Comparison of ENCODE assay signal across 14 cellular contexts in genomic region chr14:59952141-59952540, GRCh38. TPM values are rescaled to one million over a fixed set of nuclear protein-coding genes. Genes with fewer than 3 reads are reported as not detected.
DNase-seq lines count a peak whose midpoint lies in the region; TF ChIP-seq lines count a peak whose summit lies in the region.
"Not testable (repeated sequence)": the region's sequence is repeated elsewhere in the genome, so short reads cannot be mapped to it uniquely, and the experiment has no call there.
"Had no signal": no experiment of that assay in that cellular context is flagged by ENCODE, and none has a peak within 500 bp of the region (broad histone marks: within the 10 kb centered on the region; RNA-seq: fewer than 3 reads in every experiment).

No MANE protein-coding gene starts in this region.

- peak overlapping the region; percentile 85 for H3K4me3 Mint-ChIP-seq in neural crest cell
- peak overlapping the region; percentile 70 for H3K4me3 Mint-ChIP-seq in progenitor cell of endocrine pancreas (ENCODE audit: low read depth)

- H3K4me2 ChIP-seq in hepatocyte = peak overlapping the region; percentile 25

- not testable (repeated sequence) for H3K27me3 Mint-ChIP-seq in neural crest cell (ENCODE audit: low read depth); progenitor cell of endocrine pancreas

- H3K9me3 Mint-ChIP-seq in neural crest cell (peaks cover 12% of the 10 kb centered on the region), progenitor cell of endocrine pancreas (ENCODE audit: low read depth) (peaks cover 40% of the 10 kb centered on the region)

- H3K4me1 Mint-ChIP-seq in neural crest cell; progenitor cell of endocrine pancreas (ENCODE audit: low read depth): not testable (repeated sequence)

- H2AFZ ChIP-seq in hepatocyte = peak overlapping the region; percentile 26

- H3K79me2 ChIP-seq in hepatocyte = not testable (repeated sequence)

- WGBS in ectodermal cell, 2 experiments = 27 to 31% methylated on average over 7 to 17 of the region's 30 CpGs
- 51% methylated on average over 27 of the region's 30 CpGs for WGBS in hepatocyte (ENCODE audit: low lambda C conversion rate, missing lambda C conversion rate)

- not testable (repeated sequence) for H3K36me3 ChIP-seq in HEK293 (ENCODE audit: control insufficient read depth in 2 of 2, insufficient read depth in 1 of 2, low read length in 2 of 2); ectodermal cell (ENCODE audit: control insufficient read depth, insufficient read depth, low read length); hepatocyte (replicated peaks; ENCODE audit: insufficient read depth, low read depth)

- not testable (repeated sequence) for H3K27ac Mint-ChIP-seq in neural crest cell (ENCODE audit: unreplicated experiment)
- H3K27ac Mint-ChIP-seq in progenitor cell of endocrine pancreas = peak overlapping the region; percentile 86

- H3K9me2 ChIP-seq in hepatocyte (replicated peaks; ENCODE audit: insufficient read depth) = not testable (repeated sequence)

- not testable (repeated sequence) for H3K27me3 ChIP-seq in ectodermal cell (ENCODE audit: control insufficient read depth, insufficient read depth, low read length, poor library complexity, severe bottlenecking); hepatocyte

- POLR2A ChIA-PET in HEK293 (lab: Yijun Ruan, JAX); RWPE1 (lab: Yijun Ruan, JAX; ENCODE audit: low non-redundant PET): not testable (repeated sequence)

- not testable (repeated sequence) for H3K27ac ChIP-seq in HEK293 (ENCODE audit: extremely low read depth, low read depth, low read length); ectodermal cell (ENCODE audit: insufficient read depth, low read depth, low read length, poor library complexity, severe bottlenecking); hepatocyte
- H3K27ac ChIP-seq in RWPE1 = peak overlapping the region; percentile 57

- H3K36me3 Mint-ChIP-seq in neural crest cell (ENCODE audit: low read depth) (peaks cover 39% of the 10 kb centered on the region), progenitor cell of endocrine pancreas (ENCODE audit: insufficient read depth) (peaks cover 30% of the 10 kb centered on the region)

- not testable (repeated sequence) for H3K4me1 ChIP-seq in HEK293 (ENCODE audit: control insufficient read depth, insufficient read depth, low read length); ectodermal cell (ENCODE audit: control insufficient read depth, insufficient read depth, low read length); hepatocyte (ENCODE audit: insufficient read depth)

- TF ChIP-seq CTCF in HEK293 (tag by site-specific recombination; IDR thresholded peaks at IDR 0.05); RWPE1 (conservative IDR thresholded peaks at IDR 0.05; ENCODE audit: low read depth); hepatocyte (IDR thresholded peaks at IDR 0.05; ENCODE audit: poor library complexity); neural crest cell (conservative IDR thresholded peaks at IDR 0.05); progenitor cell of endocrine pancreas (IDR thresholded peaks at IDR 0.05; ENCODE audit: unreplicated experiment): not testable (repeated sequence)

- not testable (repeated sequence) for H4K20me1 ChIP-seq in hepatocyte (ENCODE audit: insufficient read depth, poor library complexity, severe bottlenecking)

- H3K9me3 ChIP-seq in HEK293 (ENCODE audit: control insufficient read depth, insufficient read depth, low read depth, low read length); ectodermal cell (ENCODE audit: control insufficient read depth, low read length); hepatocyte (ENCODE audit: low read depth); iPS-18c (ENCODE audit: control insufficient read depth, insufficient read depth, low read length): not testable (repeated sequence)

- not testable (repeated sequence) for H3K4me3 ChIP-seq in HEK293 (ENCODE audit: low read depth, low read length); hepatocyte
- H3K4me3 ChIP-seq in ectodermal cell (ENCODE audit: insufficient read depth, low read depth, low read length) (peak overlapping the region; percentile 16), iPS-18c (ENCODE audit: insufficient read depth, low read depth, low read length) (peak overlapping the region; percentile 20; the same call in 1 of the 2 replicates)

- CTCF ChIA-PET in HEK293 (lab: Yijun Ruan, JAX) = interaction anchor here (0.6 to 1.5 kb wide), 3 partner anchors 9 to 233 kb away, joined by 3 to 4 read pairs (median 3); no protein-coding TSS in a partner anchor
- CTCF ChIA-PET in RWPE1 (lab: Yijun Ruan, JAX) = not testable (repeated sequence)

- peak; percentile 32 for DNase-seq in DMS53 (lab: John Stamatoyannopoulos, UW)
- not testable (repeated sequence) for DNase-seq in RWPE1 (ENCODE audit: low spot score); hepatocyte (ENCODE audit: low spot score); neural crest cell (ENCODE audit: low read depth, low spot score); progenitor cell of endocrine pancreas (ENCODE audit: low spot score, unreplicated experiment)

TF ChIP-seq in HEK293, 187 proteins besides CTCF, POLR2A, EP300 and RAD21 (continues in another document):
- TF ChIP-seq ZBTB48 (tag by site-specific recombination; IDR thresholded peaks at IDR 0.05) = peak; percentile 83
- TF ChIP-seq ZXDB (tag by site-specific recombination; IDR thresholded peaks at IDR 0.05) = 0 out of 2 replicates have a peak, but pooled peaks have one; percentile 13
- peak; percentile 25; the same call in 1 of the 2 replicates for TF ChIP-seq ZNF518A (tag by site-specific recombination; conservative IDR thresholded peaks at IDR 0.05; ENCODE audit: low read depth)
- TF ChIP-seq ZBTB26 (tag by site-specific recombination; optimal IDR thresholded peaks at IDR 0.05) = peak; percentile 42
- TF ChIP-seq ZNF335 (tag by site-specific recombination; conservative IDR thresholded peaks at IDR 0.05) = peak; percentile 69
- TF ChIP-seq KLF9 (tag by site-specific recombination; IDR thresholded peaks at IDR 0.05; ENCODE audit: low read depth) = peak; percentile 41; the same call in 1 of the 2 replicates
- TF ChIP-seq ZEB2 (tag by site-specific recombination; IDR thresholded peaks at IDR 0.05) = peak; percentile 60; the same call in 1 of the 2 replicates
- 0 out of 2 replicates have a peak, but pooled peaks have one; percentile 24 for TF ChIP-seq EGR2 (tag by site-specific recombination; IDR thresholded peaks at IDR 0.05; ENCODE audit: low read depth)
- peak; percentile 38 for TF ChIP-seq ZNF341 (tag by site-specific recombination; IDR thresholded peaks at IDR 0.05; ENCODE audit: low read depth)
- peak; percentile 47; the same call in 1 of the 2 replicates for TF ChIP-seq ZFHX2 (tag by site-specific recombination; conservative IDR thresholded peaks at IDR 0.05)
- TF ChIP-seq ZBTB17 (tag by site-specific recombination; IDR thresholded peaks at IDR 0.05) = peak; percentile 55; the same call in 1 of the 2 replicates

RNA-seq across cellular contexts. Expression of gene LRRC9, which starts 32.2 kb away (rescaled TPM):
- 1.2 TPM for polyA plus RNA-seq in ectodermal cell (2013, experiment 1 of 4)
- 1.2 TPM for polyA plus RNA-seq in ectodermal cell (2013, experiment 2 of 4)
- polyA plus RNA-seq in ectodermal cell (2013, experiment 3 of 4) = 1.6 TPM
- polyA plus RNA-seq in ectodermal cell (2013, experiment 4 of 4) = 1.2 TPM
- total RNA-seq in hepatocyte = 0.13 and 0.28 TPM in 2 replicates
- 1.5 and 2.1 TPM in 2 replicates for polyA plus RNA-seq in hepatocyte
- total RNA-seq in neural crest cell = 1.0 and 1.8 TPM in 2 replicates
- 3.2 and 3.7 TPM in 2 replicates for total RNA-seq in progenitor cell of endocrine pancreas
- total RNA-seq: CD8-positive, alpha-beta memory T cell; Daoy; G401; GM12878; HFFc6; HT1080 had no signal
- polyA plus RNA-seq: CD8-positive, alpha-beta memory T cell; GM12878 had no signal
